8 cellular contexts compared by ENCODE assay signal in the genomic region with DNA sequence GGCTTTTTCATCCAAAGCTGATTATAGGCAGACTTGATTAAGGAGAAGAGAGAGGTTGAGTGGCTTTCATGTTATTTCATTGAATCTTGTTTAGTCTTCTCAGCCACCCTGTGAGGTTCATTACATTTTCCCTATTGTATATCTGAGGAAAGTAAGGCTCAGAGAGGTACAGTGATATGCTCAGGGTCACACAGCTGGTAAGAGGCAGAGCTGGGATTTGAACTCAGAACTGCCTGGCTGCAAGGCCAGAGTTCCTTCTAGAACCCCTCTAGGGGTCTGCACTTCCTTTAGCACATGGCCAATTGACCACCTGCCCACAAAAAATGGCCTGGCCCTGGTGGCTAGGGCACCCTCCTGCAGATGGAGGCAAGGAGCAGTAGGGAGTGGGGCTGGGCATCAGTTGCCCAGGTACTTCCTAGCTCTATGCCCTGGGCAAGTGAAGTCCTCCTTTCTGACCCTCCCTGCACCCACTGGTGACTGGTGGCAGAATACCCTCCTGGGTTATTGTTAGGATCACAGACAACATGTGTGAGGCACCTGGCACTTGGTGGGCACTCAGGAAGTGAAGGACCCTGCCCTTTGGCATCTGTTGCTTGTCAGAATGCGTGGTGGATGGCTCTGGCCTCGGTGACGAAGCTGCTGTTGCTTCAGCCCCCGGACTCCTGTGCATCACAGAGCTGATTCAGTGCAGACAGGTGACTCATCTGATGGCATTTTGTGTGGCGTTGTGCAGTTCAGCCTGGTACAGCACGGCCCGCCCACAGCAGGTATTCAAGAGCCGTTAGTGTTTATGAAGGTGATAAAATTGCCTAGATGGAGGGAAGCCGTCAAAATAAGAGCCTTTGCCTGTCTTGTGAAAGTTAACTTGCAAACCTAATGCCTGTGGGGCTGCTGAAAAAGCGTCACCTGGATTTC.
DNase-seq lines count a peak whose midpoint lies in the region; ATAC-seq lines count a peak whose summit lies in the region.

No MANE protein-coding gene starts in this region.

- H3K4me3 Mint-ChIP-seq in T-helper 17 cell = no peak overlapping the region

- H3K27ac Mint-ChIP-seq in T-helper 17 cell = peak overlapping the region; percentile 51

- DNase-seq in DMS53 (lab: John Stamatoyannopoulos, UW) (peak; percentile 12), DMS53 treated with DMSO at 0.1 percent for 48 hours (lab: John Stamatoyannopoulos, UW; ENCODE audit: unreplicated experiment) (no peak), T-helper 17 cell (no peak), fibroblast of gingiva (ENCODE audit: low read depth) (peak; percentile 31), DMS153 (lab: John Stamatoyannopoulos, UW) (no peak), NCI-H446 (lab: John Stamatoyannopoulos, UW) (no peak)
- DNase-seq in stimulated activated CD4-positive, alpha-beta T cell treated with anti-CD3 and anti-CD28 coated beads, Interleukin-15, amount 100 ng/mL, for 48 hours (ENCODE audit: low read depth in 2 of 2) = peak; percentile 62 to 65

- H3K4me1 Mint-ChIP-seq in T-helper 17 cell = peaks cover 30% of the 10 kb centered on the region

- no peak for ATAC-seq in T-helper 17 cell
- ATAC-seq in HG02610 (IDR thresholded peaks at IDR 0.05; ENCODE audit: unreplicated experiment) = no peak

- no peaks in the 10 kb centered on the region for H3K9me3 ChIP-seq in T-helper 17 cell (ENCODE audit: control insufficient read depth, low read length, poor library complexity, severe bottlenecking)

- no peaks in the 10 kb centered on the region for H3K27me3 Mint-ChIP-seq in T-helper 17 cell

- no peaks in the 10 kb centered on the region for H3K36me3 Mint-ChIP-seq in T-helper 17 cell (ENCODE audit: low read depth)

Comparison
In these comparisons a context has a peak if more than half of its experiments do, and no peak if none do; other contexts are left out.
1. DNase-seq: peak in DMS53 (single experiment), fibroblast of gingiva (single experiment) and stimulated activated CD4-positive, alpha-beta T cell treated with anti-CD3 and anti-CD28 coated beads, Interleukin-15, amount 100 ng/mL, for 48 hours (2 of 2); none in DMS53 treated with DMSO at 0.1 percent for 48 hours (single experiment), T-helper 17 cell (0 of 3), DMS153 (single experiment) and NCI-H446 (0 of 2).